27 cellular contexts compared by ENCODE assay signal in genomic region chr15:91950054-91950453, GRCh38.
DNase-seq lines count a peak whose midpoint lies in the region; ATAC-seq and TF ChIP-seq lines count a peak whose summit lies in the region.
"Had no signal": no experiment of that assay in that cellular context is flagged by ENCODE, and none has a peak within 500 bp of the region (broad histone marks: within the 10 kb centered on the region; RNA-seq: fewer than 3 reads in every experiment).

No MANE protein-coding gene starts in this region.

- no peaks in the 10 kb centered on the region for H3K9me3 Mint-ChIP-seq in type B pancreatic cell
- H3K9me3 Mint-ChIP-seq: activated B cell treated with CpG ODN at 0.5 μM for 24 hours; activated naive CD8-positive, alpha-beta T cell treated with anti-CD3 and anti-CD28 coated beads for 36 hours; activated T-helper 2 cell treated with anti-CD3 and anti-CD28 coated beads, Interferon-gamma antibody, Interleukin-2, Interleukin-4, amounts not matched to agents 10 μg/mL and 5 μg/mL and 100 μg/mL, durations not matched to agents 14 hours and 24 hours and 36 hours; CD8-positive, alpha-beta T cell; naive thymus-derived CD8-positive, alpha-beta T cell had no signal

- intact Hi-C loops in esophagus squamous epithelium (cut with DNase I): loop anchor here (5.0 kb wide), 1 partner anchor 93 kb away; no protein-coding TSS in a partner anchor

- H3K4me3 Mint-ChIP-seq in T-helper 17 cell (no peak overlapping the region), type B pancreatic cell (peak overlapping the region; percentile 5)
- H3K4me3 Mint-ChIP-seq: activated B cell treated with CpG ODN at 0.5 μM for 24 hours; activated naive CD8-positive, alpha-beta T cell treated with anti-CD3 and anti-CD28 coated beads for 36 hours; CD8-positive, alpha-beta T cell; naive thymus-derived CD8-positive, alpha-beta T cell had no signal

- no peak for TF ChIP-seq POLR2A in esophagus squamous epithelium (IDR thresholded peaks at IDR 0.05)

- no peak for ATAC-seq in T-helper 17 cell
- ATAC-seq in HG03097 (IDR thresholded peaks at IDR 0.05; ENCODE audit: low FRiP score, unreplicated experiment): no peak
- ATAC-seq: CD8-positive, alpha-beta T cell; naive thymus-derived CD8-positive, alpha-beta T cell; Panc1 had no signal

- no peaks in the 10 kb centered on the region for H3K27me3 Mint-ChIP-seq in T-helper 17 cell
- H3K27me3 Mint-ChIP-seq in type B pancreatic cell: peaks cover 4% of the 10 kb centered on the region
- H3K27me3 Mint-ChIP-seq: activated naive CD8-positive, alpha-beta T cell treated with anti-CD3 and anti-CD28 coated beads for 36 hours had no signal

- no peaks in the 10 kb centered on the region for H3K36me3 Mint-ChIP-seq in T-helper 17 cell (ENCODE audit: low read depth)
- peaks cover 9% of the 10 kb centered on the region for H3K36me3 Mint-ChIP-seq in type B pancreatic cell
- H3K36me3 Mint-ChIP-seq: activated naive CD8-positive, alpha-beta T cell treated with anti-CD3 and anti-CD28 coated beads for 36 hours; CD8-positive, alpha-beta T cell had no signal

- H3K4me3 ChIP-seq in HUES48 (ENCODE audit: low read depth, low read length): no peak overlapping the region
- H3K4me3 ChIP-seq in esophagus squamous epithelium: no peak overlapping the region

- H3K27me3 ChIP-seq in HUES48 (ENCODE audit: control insufficient read depth, insufficient read depth, low read length) (no peaks in the 10 kb centered on the region), esophagus squamous epithelium (no peaks in the 10 kb centered on the region)

- TF ChIP-seq CTCF in esophagus squamous epithelium (IDR thresholded peaks at IDR 0.05) (no peak), type B pancreatic cell (conservative IDR thresholded peaks at IDR 0.05) (no peak)

- H3K27ac ChIP-seq in HUES48 (ENCODE audit: low read depth, low read length) (peak overlapping the region; percentile 2), esophagus squamous epithelium (peak overlapping the region; percentile 73 to 91 (median 82))

- H3K36me3 ChIP-seq in HUES48 (ENCODE audit: control insufficient read depth, insufficient read depth, low read length): no peaks in the 10 kb centered on the region
- H3K36me3 ChIP-seq in esophagus squamous epithelium: no peaks in the 10 kb centered on the region

- H3K4me1 Mint-ChIP-seq in T-helper 17 cell (peaks cover 84% of the 10 kb centered on the region), type B pancreatic cell (ENCODE audit: unreplicated experiment) (peaks cover 45% of the 10 kb centered on the region)
- H3K4me1 Mint-ChIP-seq: activated B cell treated with CpG ODN at 0.5 μM for 24 hours had no signal

- no peaks in the 10 kb centered on the region for H3K9me3 ChIP-seq in HUES48 (ENCODE audit: control insufficient read depth, insufficient read depth, low read length)
- no peaks in the 10 kb centered on the region for H3K9me3 ChIP-seq in T-helper 17 cell (ENCODE audit: control insufficient read depth, low read length, poor library complexity, severe bottlenecking)
- no peaks in the 10 kb centered on the region for H3K9me3 ChIP-seq in esophagus squamous epithelium

- DNase-seq in T-helper 17 cell (no peak), esophagus squamous epithelium (lab: John Stamatoyannopoulos, UW) (no peak), type B pancreatic cell (ENCODE audit: extremely low spot score, unreplicated experiment) (no peak), COR-L47 (lab: John Stamatoyannopoulos, UW) (no peak), foreskin melanocyte (no peak)
- DNase-seq: activated B cell treated with CpG ODN at 0.5 μM for 24 hours; activated CD4-positive, alpha-beta T cell treated with anti-CD3 and anti-CD28 coated beads, Interleukin-2, amount 50 U/mL, for 48 hours; activated CD8-positive, alpha-beta memory T cell treated with anti-CD3 and anti-CD28 coated beads, Interleukin-2, amount 50 U/mL, for 4 hours; activated naive CD8-positive, alpha-beta T cell treated with anti-CD3 and anti-CD28 coated beads for 36 hours; aorta; CD8-positive, alpha-beta T cell; cortex of kidney; DMS153; GOT3; islet precursor cell; naive thymus-derived CD8-positive, alpha-beta T cell; NCI-H1092 treated with DMSO at 0.1 percent for 48 hours; NCI-H1930; NCI-H526 treated with DMSO at 0.1 percent for 48 hours; retina; SW 1271; T1000; trophoblast cell had no signal

- H3K4me1 ChIP-seq in HUES48 (ENCODE audit: control insufficient read depth, insufficient read depth, low read length) (peaks cover 54% of the 10 kb centered on the region), esophagus squamous epithelium (peaks cover 51 to 99% (median 86%) of the 10 kb centered on the region in 3 donors)

- H3K9ac ChIP-seq in HUES48 (ENCODE audit: low read depth, low read length): 0 out of 2 replicates have a peak overlapping the region, but pooled peaks have one; percentile 14

- 63 to 74% methylated on average over 4 of the region's 4 CpGs for WGBS in esophagus squamous epithelium, 2 donors

- H3K27ac Mint-ChIP-seq in T-helper 17 cell: peak overlapping the region; percentile 92
- peak overlapping the region; percentile 95 for H3K27ac Mint-ChIP-seq in type B pancreatic cell
- H3K27ac Mint-ChIP-seq: activated B cell treated with CpG ODN at 0.5 μM for 24 hours; activated naive CD8-positive, alpha-beta T cell treated with anti-CD3 and anti-CD28 coated beads for 36 hours; activated T-helper 2 cell treated with anti-CD3 and anti-CD28 coated beads, Interferon-gamma antibody, Interleukin-2, Interleukin-4, amounts not matched to agents 10 μg/mL and 5 μg/mL and 100 μg/mL, durations not matched to agents 14 hours and 24 hours and 36 hours had no signal
